ENCODE assay signal across 18 cellular contexts in the genomic region with DNA sequence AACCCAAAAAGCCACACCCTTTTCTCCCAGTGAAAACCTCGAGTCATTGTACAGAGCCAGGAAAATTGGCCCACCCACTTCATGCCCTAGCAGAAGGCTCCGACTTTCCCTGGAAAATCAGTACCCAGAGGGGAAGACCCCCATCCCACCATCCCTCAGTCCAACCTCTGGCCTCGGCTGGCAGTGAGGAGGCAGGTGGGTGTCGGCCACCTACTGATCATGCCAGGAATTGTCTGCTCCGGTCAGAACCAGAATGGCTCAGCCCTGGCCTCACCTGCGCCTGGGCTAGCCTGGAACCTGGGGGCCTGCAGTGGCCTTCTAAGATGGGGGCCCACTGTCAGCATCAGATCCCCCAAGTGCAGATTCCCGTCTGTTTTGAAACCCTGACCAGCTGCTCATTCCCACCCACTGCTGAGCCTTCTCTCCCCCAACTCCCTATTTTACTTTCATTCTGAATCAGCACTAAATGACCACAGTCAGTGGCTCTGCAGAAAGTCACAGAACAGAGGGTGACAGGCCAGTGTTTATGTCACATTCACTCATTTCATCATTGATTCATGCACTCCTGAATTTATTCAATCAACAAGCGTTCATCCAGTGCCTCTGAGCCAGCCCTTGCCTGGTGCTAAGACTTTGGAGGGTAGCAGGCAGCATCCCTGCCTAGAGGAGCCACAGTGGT. TPM values are rescaled to one million over a fixed set of nuclear protein-coding genes. Genes with fewer than 3 reads are reported as not detected.
"Had no signal": no experiment of that assay in that cellular context is flagged by ENCODE, and none has a peak within 500 bp of the region (broad histone marks: within the 10 kb centered on the region; RNA-seq: fewer than 3 reads in every experiment).

No MANE protein-coding gene starts in this region.

- H3K4me3 ChIP-seq: psoas muscle, right lobe of liver, upper lobe of right lung had no signal

- DNase-seq: activated CD4-positive, CD25-positive, alpha-beta regulatory T cell treated with anti-CD3 and anti-CD28 coated beads, Interleukin-2, amount 50 U/mL, for 72 hours; activated CD8-positive, alpha-beta memory T cell treated with anti-CD3 and anti-CD28 coated beads, Interleukin-2, amount 50 U/mL, for 4 hours; activated naive CD4-positive, alpha-beta T cell; effector memory CD8-positive, alpha-beta T cell; stimulated activated naive CD4-positive, alpha-beta T cell treated with Interleukin-2 at 50 U/mL for 16 hours had no signal

- H3K27ac ChIP-seq: psoas muscle, right lobe of liver, upper lobe of right lung had no signal

- H3K27me3 ChIP-seq: right lobe of liver had no signal

- H3K9me3 ChIP-seq: psoas muscle, right lobe of liver, upper lobe of right lung had no signal

- H3K36me3 ChIP-seq: right lobe of liver, upper lobe of right lung had no signal

- H3K4me3 Mint-ChIP-seq: activated CD4-positive, alpha-beta memory T cell treated with anti-CD3 and anti-CD28 coated beads for 36 hours; activated naive CD8-positive, alpha-beta T cell treated with anti-CD3 and anti-CD28 coated beads, Interleukin-2, amount 50 U/mL, for 24 hours; dendritic cell treated with granulocyte-macrophage colony-stimulating factor and Interleukin-4, amounts not matched to agents 40 ng/mL and 50 ng/mL, for 4 days; effector memory CD8-positive, alpha-beta T cell; natural killer cell treated with Interleukin-12 subunit alpha and Interleukin-12 subunit beta and Interleukin-15 and Interleukin-18, amount 100 ng/mL, for 72 hours; T-helper 2 cell treated with Interferon-gamma antibody and Interleukin-4, amounts not matched to agents 5 μg/mL and 100 μg/mL, for 36 hours had no signal

- H3K9me3 Mint-ChIP-seq: activated CD4-positive, alpha-beta memory T cell treated with anti-CD3 and anti-CD28 coated beads for 36 hours; activated naive CD8-positive, alpha-beta T cell treated with anti-CD3 and anti-CD28 coated beads, Interleukin-2, amount 50 U/mL, for 24 hours; dendritic cell treated with granulocyte-macrophage colony-stimulating factor and Interleukin-4, amounts not matched to agents 40 ng/mL and 50 ng/mL, for 4 days; effector memory CD8-positive, alpha-beta T cell; natural killer cell treated with Interleukin-12 subunit alpha and Interleukin-12 subunit beta and Interleukin-15 and Interleukin-18, amount 100 ng/mL, for 72 hours; T-helper 2 cell treated with Interferon-gamma antibody and Interleukin-4, amounts not matched to agents 5 μg/mL and 100 μg/mL, for 36 hours had no signal

- H3K27ac Mint-ChIP-seq: activated CD4-positive, alpha-beta memory T cell treated with anti-CD3 and anti-CD28 coated beads for 36 hours; activated naive CD8-positive, alpha-beta T cell treated with anti-CD3 and anti-CD28 coated beads, Interleukin-2, amount 50 U/mL, for 24 hours; dendritic cell treated with granulocyte-macrophage colony-stimulating factor and Interleukin-4, amounts not matched to agents 40 ng/mL and 50 ng/mL, for 4 days; effector memory CD8-positive, alpha-beta T cell; natural killer cell treated with Interleukin-12 subunit alpha and Interleukin-12 subunit beta and Interleukin-15 and Interleukin-18, amount 100 ng/mL, for 72 hours; T-helper 2 cell treated with Interferon-gamma antibody and Interleukin-4, amounts not matched to agents 5 μg/mL and 100 μg/mL, for 36 hours had no signal

- H3K4me1 ChIP-seq: psoas muscle had no signal

- H3K36me3 Mint-ChIP-seq: activated CD4-positive, alpha-beta memory T cell treated with anti-CD3 and anti-CD28 coated beads for 36 hours; natural killer cell treated with Interleukin-12 subunit alpha and Interleukin-12 subunit beta and Interleukin-15 and Interleukin-18, amount 100 ng/mL, for 72 hours had no signal

RNA-seq across cellular contexts. Expression of a gene that starts 3.0 kb away (rescaled TPM):
- total RNA-seq: activated CD4-positive, alpha-beta memory T cell treated with anti-CD3 and anti-CD28 coated beads for 36 hours had no signal

RNA-seq across cellular contexts. Expression of a gene that starts 6.0 kb away (rescaled TPM):
- total RNA-seq: activated CD4-positive, alpha-beta memory T cell treated with anti-CD3 and anti-CD28 coated beads for 36 hours; astrocyte; left lobe of liver; mucosa of gallbladder; natural killer cell treated with Interleukin-12 subunit alpha and Interleukin-12 subunit beta and Interleukin-15 and Interleukin-18, amount 100 ng/mL, for 72 hours; omental fat pad; psoas muscle; right lobe of liver; temporal lobe; upper lobe of right lung had no signal

RNA-seq across cellular contexts. Expression of a gene that starts 20.8 kb away (rescaled TPM):
- total RNA-seq: activated CD4-positive, alpha-beta memory T cell treated with anti-CD3 and anti-CD28 coated beads for 36 hours; astrocyte; natural killer cell treated with Interleukin-12 subunit alpha and Interleukin-12 subunit beta and Interleukin-15 and Interleukin-18, amount 100 ng/mL, for 72 hours had no signal

RNA-seq across cellular contexts. Expression of a gene that starts 36.2 kb away (rescaled TPM):
- total RNA-seq: activated CD4-positive, alpha-beta memory T cell treated with anti-CD3 and anti-CD28 coated beads for 36 hours; astrocyte had no signal

RNA-seq across cellular contexts. Expression of a gene that starts 41.9 kb away (rescaled TPM):
- total RNA-seq: activated CD4-positive, alpha-beta memory T cell treated with anti-CD3 and anti-CD28 coated beads for 36 hours; astrocyte; left lobe of liver; mucosa of gallbladder; natural killer cell treated with Interleukin-12 subunit alpha and Interleukin-12 subunit beta and Interleukin-15 and Interleukin-18, amount 100 ng/mL, for 72 hours; omental fat pad; psoas muscle; right lobe of liver; temporal lobe; upper lobe of right lung had no signal
